ENCODE assay signal across 18 cellular contexts in genomic region chr14:54758041-54758440, GRCh38.
DNase-seq lines count a peak whose midpoint lies in the region; ATAC-seq and TF ChIP-seq lines count a peak whose summit lies in the region.
"Had no signal": no experiment of that assay in that cellular context is flagged by ENCODE, and none has a peak within 500 bp of the region (broad histone marks: within the 10 kb centered on the region; RNA-seq: fewer than 3 reads in every experiment).

No MANE protein-coding gene starts in this region.

- H3K27ac ChIP-seq in right atrium auricular region (peak overlapping the region; percentile 14 to 27), heart left ventricle (no peak overlapping the region), gastroesophageal sphincter (no peak overlapping the region)

- TF ChIP-seq POLR2A in heart left ventricle (IDR thresholded peaks at IDR 0.05) (no peak), gastroesophageal sphincter (IDR thresholded peaks at IDR 0.05) (no peak)

- no peak overlapping the region for H3K27ac Mint-ChIP-seq in stimulated activated effector memory CD8-positive, alpha-beta T cell treated with anti-CD3 and anti-CD28 coated beads, Interleukin-12 subunit alpha, Interleukin-12 subunit beta, amount 100 ng/mL, for 72 hours
- H3K27ac Mint-ChIP-seq: CD14-positive monocyte had no signal

- no peak for TF ChIP-seq EP300 in gastroesophageal sphincter (IDR thresholded peaks at IDR 0.05)

- H3K4me1 ChIP-seq in right atrium auricular region (peaks cover 0 to 38% of the 10 kb centered on the region in 2 donors), heart left ventricle (peaks cover 0 to 44% (median 14%) of the 10 kb centered on the region in 12 donors), mucosa of descending colon (ENCODE audit: low read depth) (peaks cover 3% of the 10 kb centered on the region), gastroesophageal sphincter (peaks cover 0 to 8% (median 0%) of the 10 kb centered on the region in 3 donors)

- ATAC-seq in heart left ventricle (no peak), mucosa of descending colon (peak; percentile 79), HG03457 (IDR thresholded peaks at IDR 0.05; ENCODE audit: unreplicated experiment) (no peak), gastroesophageal sphincter (no peak)
- ATAC-seq in stimulated activated effector memory CD8-positive, alpha-beta T cell treated with anti-CD3 and anti-CD28 coated beads, Interleukin-12 subunit alpha, Interleukin-12 subunit beta, amount 100 ng/mL, for 72 hours = no peak

- no peak for DNase-seq in right atrium auricular region (ENCODE audit: low spot score)
- no peak for DNase-seq in heart left ventricle
- DNase-seq in cerebellar cortex (ENCODE audit: low spot score) = peak; percentile 53
- DNase-seq in mucosa of descending colon = peak in 2 of 3 donors; percentile 55 to 61
- no peak for DNase-seq in NCI-H510A (lab: John Stamatoyannopoulos, UW)
- no peak for DNase-seq in stimulated activated effector memory CD8-positive, alpha-beta T cell treated with anti-CD3 and anti-CD28 coated beads, Interleukin-12 subunit alpha, Interleukin-12 subunit beta, amount 100 ng/mL, for 72 hours (ENCODE audit: low spot score in 2 of 2)
- DNase-seq: AML-193; DMS53; GF-D8; NCI-H1092; NCI-H1436 treated with DMSO at 0.1 percent for 48 hours; NCI-H1930; NCI-H510A treated with DMSO at 0.1 percent for 48 hours; NCI-H774; NK-92 treated with Interleukin-12 subunit alpha and Interleukin-12 subunit beta, amount 100 ng/mL, for 24 hours had no signal

- no peaks in the 10 kb centered on the region for H3K36me3 Mint-ChIP-seq in stimulated activated effector memory CD8-positive, alpha-beta T cell treated with anti-CD3 and anti-CD28 coated beads, Interleukin-12 subunit alpha, Interleukin-12 subunit beta, amount 100 ng/mL, for 72 hours
- H3K36me3 Mint-ChIP-seq: CD14-positive monocyte had no signal

- H3K9me3 Mint-ChIP-seq in stimulated activated effector memory CD8-positive, alpha-beta T cell treated with anti-CD3 and anti-CD28 coated beads, Interleukin-12 subunit alpha, Interleukin-12 subunit beta, amount 100 ng/mL, for 72 hours = no peaks in the 10 kb centered on the region
- H3K9me3 Mint-ChIP-seq: CD14-positive monocyte had no signal

- peaks cover 11% of the 10 kb centered on the region for H3K4me1 Mint-ChIP-seq in stimulated activated effector memory CD8-positive, alpha-beta T cell treated with anti-CD3 and anti-CD28 coated beads, Interleukin-12 subunit alpha, Interleukin-12 subunit beta, amount 100 ng/mL, for 72 hours

- WGBS in heart left ventricle, 4 donors = 55 to 72% (median 62%) methylated on average over 9 of the region's 9 CpGs
- WGBS in gastroesophageal sphincter (ENCODE audit: low coverage in 1 of 2), 2 donors = 79 to 100% methylated on average over 1 to 7 of the region's 9 CpGs

- H3K36me3 ChIP-seq in right atrium auricular region (peaks cover 52% of the 10 kb centered on the region), heart left ventricle (peaks cover 0 to 74% (median 33%) of the 10 kb centered on the region in 9 donors), mucosa of descending colon (ENCODE audit: low read depth) (no peaks in the 10 kb centered on the region), gastroesophageal sphincter (peaks cover 0 to 83% of the 10 kb centered on the region in 2 donors)

- H3K4me3 ChIP-seq in right atrium auricular region = no peak overlapping the region
- H3K4me3 ChIP-seq in heart left ventricle = no peak overlapping the region
- H3K4me3 ChIP-seq in mucosa of descending colon = no peak overlapping the region
- no peak overlapping the region for H3K4me3 ChIP-seq in gastroesophageal sphincter

- intact Hi-C loops in heart left ventricle (cut with DNase I) (no loop called here), mucosa of descending colon (cut with DNase I, micrococcal nuclease) (no loop called here)

- no peak for TF ChIP-seq CTCF in right atrium auricular region (IDR thresholded peaks at IDR 0.05)
- TF ChIP-seq CTCF in heart left ventricle (IDR thresholded peaks at IDR 0.05) = no peak
- no peak for TF ChIP-seq CTCF in mucosa of descending colon (IDR thresholded peaks at IDR 0.05)
- TF ChIP-seq CTCF in gastroesophageal sphincter (IDR thresholded peaks at IDR 0.05) = no peak

- H3K4me3 Mint-ChIP-seq in stimulated activated effector memory CD8-positive, alpha-beta T cell treated with anti-CD3 and anti-CD28 coated beads, Interleukin-12 subunit alpha, Interleukin-12 subunit beta, amount 100 ng/mL, for 72 hours = no peak overlapping the region
- H3K4me3 Mint-ChIP-seq: CD14-positive monocyte had no signal

- no peaks in the 10 kb centered on the region for H3K27me3 ChIP-seq in right atrium auricular region
- no peaks in the 10 kb centered on the region for H3K27me3 ChIP-seq in heart left ventricle
- H3K27me3 ChIP-seq in gastroesophageal sphincter = no peaks in the 10 kb centered on the region

- H3K9me3 ChIP-seq in right atrium auricular region (no peaks in the 10 kb centered on the region), heart left ventricle (no peaks in the 10 kb centered on the region), mucosa of descending colon (no peaks in the 10 kb centered on the region), gastroesophageal sphincter (no peaks in the 10 kb centered on the region)

Comparison
In these comparisons a context has a peak if more than half of its experiments do, and no peak if none do; other contexts are left out.
1. H3K27ac ChIP-seq: peak in right atrium auricular region (2 of 2); none in heart left ventricle (0 of 12) and gastroesophageal sphincter (0 of 4).
2. DNase-seq: peak in cerebellar cortex (single experiment) and mucosa of descending colon (2 of 3); none in right atrium auricular region (single experiment), heart left ventricle (0 of 5), NCI-H510A (single experiment) and stimulated activated effector memory CD8-positive, alpha-beta T cell treated with anti-CD3 and anti-CD28 coated beads, Interleukin-12 subunit alpha, Interleukin-12 subunit beta, amount 100 ng/mL, for 72 hours (0 of 2).